17 cellular contexts compared by ENCODE assay signal in the genomic region with DNA sequence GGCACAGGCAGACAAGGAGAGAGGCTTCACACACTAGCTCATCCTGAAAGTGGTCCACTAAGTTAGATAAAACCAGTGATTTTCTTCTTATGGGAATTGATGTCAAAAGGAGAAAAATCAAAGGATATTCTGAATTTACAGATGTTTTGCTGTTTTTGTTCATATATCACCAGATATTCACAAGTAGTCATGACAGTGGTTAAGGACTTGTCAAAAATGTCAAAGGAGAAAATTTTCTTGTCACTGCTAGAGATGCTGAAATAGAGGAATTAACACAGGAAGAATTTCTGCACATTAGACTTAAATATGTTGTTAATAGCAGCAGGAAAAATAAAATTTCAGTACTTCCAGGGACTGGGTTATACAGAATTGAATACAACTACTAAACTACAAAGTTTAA.
DNase-seq lines count a peak whose midpoint lies in the region; ATAC-seq and TF ChIP-seq lines count a peak whose summit lies in the region.
"Had no signal": no experiment of that assay in that cellular context is flagged by ENCODE, and none has a peak within 500 bp of the region (broad histone marks: within the 10 kb centered on the region; RNA-seq: fewer than 3 reads in every experiment).

No MANE protein-coding gene starts in this region.

- H3K9me3 Mint-ChIP-seq in dendritic cell treated with granulocyte-macrophage colony-stimulating factor and Interleukin-4, amounts not matched to agents 40 ng/mL and 50 ng/mL, for 4 days = peaks cover 9% of the 10 kb centered on the region

- in situ Hi-C loops in brain microvascular endothelial cell (cut with HindIII; ENCODE audit: low pct_ligation_motif_present, low sequenced_read_pairs) = no loop called here

- ATAC-seq in HG02870 (IDR thresholded peaks at IDR 0.05; ENCODE audit: unreplicated experiment) = no peak
- ATAC-seq: GM12878, HCT116 had no signal

- H3K4me1 ChIP-seq in osteoblast (ENCODE audit: insufficient read depth, low read length) = peaks cover 26% of the 10 kb centered on the region

- peaks cover 37% of the 10 kb centered on the region for H3K4me1 Mint-ChIP-seq in dendritic cell treated with granulocyte-macrophage colony-stimulating factor and Interleukin-4, amounts not matched to agents 40 ng/mL and 50 ng/mL, for 4 days (ENCODE audit: low read depth)

- peaks cover 4% of the 10 kb centered on the region for H3K27me3 Mint-ChIP-seq in dendritic cell treated with granulocyte-macrophage colony-stimulating factor and Interleukin-4, amounts not matched to agents 40 ng/mL and 50 ng/mL, for 4 days

- no peaks in the 10 kb centered on the region for H3K79me2 ChIP-seq in osteoblast (ENCODE audit: insufficient read depth, low read length)

- DNase-seq in RWPE1 (ENCODE audit: low spot score) (no peak), osteoblast (ENCODE audit: insufficient read length, low spot score, missing footprints) (no peak), brain microvascular endothelial cell (no peak), AML-193 (lab: John Stamatoyannopoulos, UW) (no peak), NCI-H1105 treated with DMSO at 0.1 percent for 48 hours (lab: John Stamatoyannopoulos, UW) (no peak)
- DNase-seq: GDM1, GM23248, KBM-7, NCI-H1048, NCI-H146, NCI-H2081 treated with DMSO at 0.1 percent for 48 hours, Peyer's patch, SHP77 treated with DMSO at 0.1 percent for 48 hours had no signal

- H3K27me3 ChIP-seq in osteoblast (ENCODE audit: insufficient read depth, low read length) = no peaks in the 10 kb centered on the region
- no peaks in the 10 kb centered on the region for H3K27me3 ChIP-seq in brain microvascular endothelial cell (replicated peaks)
- H3K27me3 ChIP-seq: Peyer's patch had no signal

- H3K36me3 ChIP-seq in osteoblast (ENCODE audit: insufficient read depth, low read length) (no peaks in the 10 kb centered on the region), brain microvascular endothelial cell (replicated peaks) (no peaks in the 10 kb centered on the region)
- H3K36me3 ChIP-seq: Peyer's patch had no signal

- peak overlapping the region; percentile 89 for H3K27ac ChIP-seq in RWPE1
- H3K27ac ChIP-seq in osteoblast (ENCODE audit: low read depth, low read length) = peak overlapping the region; percentile 75
- no peak overlapping the region for H3K27ac ChIP-seq in brain microvascular endothelial cell

- H3K36me3 Mint-ChIP-seq in dendritic cell treated with granulocyte-macrophage colony-stimulating factor and Interleukin-4, amounts not matched to agents 40 ng/mL and 50 ng/mL, for 4 days (ENCODE audit: low read depth) = no peaks in the 10 kb centered on the region

- TF ChIP-seq CTCF in RWPE1 (conservative IDR thresholded peaks at IDR 0.05; ENCODE audit: low read depth) (no peak), osteoblast (IDR thresholded peaks at IDR 0.05; ENCODE audit: extremely low read depth, low read depth, low read length) (no peak), brain microvascular endothelial cell (IDR thresholded peaks at IDR 0.05; ENCODE audit: low read depth, low read length, missing control alignments) (no peak)

- H2AFZ ChIP-seq in osteoblast (ENCODE audit: low read length) = no peak overlapping the region

- no peaks in the 10 kb centered on the region for H4K20me1 ChIP-seq in osteoblast (ENCODE audit: insufficient read depth, low read length)

- POLR2A ChIA-PET in RWPE1 (lab: Yijun Ruan, JAX; ENCODE audit: low non-redundant PET) = no interaction called here

- no peak overlapping the region for H3K4me3 ChIP-seq in osteoblast (ENCODE audit: insufficient read depth, low read length)
- H3K4me3 ChIP-seq in brain microvascular endothelial cell (ENCODE audit: low read depth, low read length) = no peak overlapping the region
- H3K4me3 ChIP-seq: GM12878, GM23248, Peyer's patch had no signal

- H3K9me3 ChIP-seq in osteoblast (ENCODE audit: low read depth, low read length) = no peaks in the 10 kb centered on the region

- no peak overlapping the region for H3K4me2 ChIP-seq in osteoblast (ENCODE audit: insufficient read depth, low read length)

- peak overlapping the region; percentile 75 for H3K27ac Mint-ChIP-seq in dendritic cell treated with granulocyte-macrophage colony-stimulating factor and Interleukin-4, amounts not matched to agents 40 ng/mL and 50 ng/mL, for 4 days

- CTCF ChIA-PET in RWPE1 (lab: Yijun Ruan, JAX) = no interaction called here

- no peak overlapping the region for H3K4me3 Mint-ChIP-seq in dendritic cell treated with granulocyte-macrophage colony-stimulating factor and Interleukin-4, amounts not matched to agents 40 ng/mL and 50 ng/mL, for 4 days

- intact Hi-C loops in dendritic cell treated with granulocyte-macrophage colony-stimulating factor and Interleukin-4, amounts not matched to agents 40 ng/mL and 50 ng/mL, for 4 days (cut with micrococcal nuclease) = loop anchor here (10.0 kb wide), 1 partner anchor 149 kb away; a partner anchor contains a TSS
